In the genomic region with DNA sequence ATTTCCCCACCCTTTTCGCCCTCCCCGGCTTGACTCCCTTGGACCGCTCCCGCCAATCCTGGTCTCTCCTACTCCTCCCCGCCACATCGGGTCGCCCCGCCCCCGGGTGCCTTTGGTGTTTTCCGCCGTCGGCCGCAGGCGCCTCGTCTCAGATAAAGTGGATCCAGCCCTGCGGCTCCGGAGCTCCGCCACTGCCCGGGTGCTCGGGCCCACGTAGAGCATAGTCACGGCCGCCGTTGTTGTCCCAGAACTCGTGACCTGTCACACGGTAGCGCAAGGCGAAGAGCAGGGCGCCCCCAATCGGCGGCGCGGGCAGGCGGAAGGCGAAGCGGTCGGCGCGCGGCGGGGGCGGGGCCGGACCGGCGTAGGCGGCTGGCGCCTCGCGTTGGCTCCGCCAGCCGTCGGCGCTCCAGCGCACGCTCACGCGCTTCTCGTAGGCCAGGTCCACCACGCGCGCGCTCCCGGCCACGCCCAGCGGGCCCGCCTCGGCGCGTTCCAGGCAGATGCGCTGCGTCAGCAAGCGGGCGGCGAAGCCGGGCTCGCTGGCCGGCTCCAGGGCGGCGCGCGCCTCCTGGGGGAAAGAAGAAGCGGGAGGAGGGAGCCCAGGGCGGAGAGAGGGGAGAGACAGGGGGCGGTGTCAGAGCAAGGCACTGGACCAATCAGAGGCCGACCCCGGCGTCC, we compare ENCODE assay signal across 8 cellular contexts. TPM values are rescaled to one million over a fixed set of nuclear protein-coding genes. Genes with fewer than 3 reads are reported as not detected.
A peak's percentile ranks its signal among the peaks of the same experiment; 100 is the strongest.
DNase-seq lines count a peak whose midpoint lies in the region; ATAC-seq, FAIRE-seq and TF ChIP-seq lines count a peak whose summit lies in the region.

No MANE protein-coding gene starts in this region.

- H2AFZ ChIP-seq in HepG2 (ENCODE audit: low read length): no peak overlapping the region

- CTCF ChIA-PET in HepG2 (lab: Yijun Ruan, JAX; ENCODE audit: low intra/inter-chr PET ratio, low total read pairs): interaction anchor here (1.3 to 2.3 kb wide), 3 partner anchors 20 to 232 kb away, joined by 3 to 12 read pairs (median 7); a partner anchor contains a TSS

- TF ChIP-seq RAD21 in HepG2 (CRISPR knock-in tag; IDR thresholded peaks at IDR 0.05): peak; percentile 87

- TF ChIP-seq CTCF in coronary artery (IDR thresholded peaks at IDR 0.05) (peak; percentile 45), HepG2 (CRISPR knock-in tag; IDR thresholded peaks at IDR 0.05) (peak; percentile 92)

- TF ChIP-seq POLR2A in HepG2 (IDR thresholded peaks at IDR 0.05; ENCODE audit: insufficient read depth in 1 of 2, low read depth in 2 of 2, low read length in 2 of 2): no peak

- FAIRE-seq in HepG2 (lab: Jason Lieb, UNC): peak; percentile 75

- peaks cover 3% of the 10 kb centered on the region in 2 experiments; a peak in 1 of 5 replicates for H3K36me3 ChIP-seq in HepG2 (replicated peaks in 1 of 2; ENCODE audit: control insufficient read depth in 1 of 2, insufficient read depth in 2 of 2, low read length in 2 of 2)

- peak overlapping the region; percentile 92 for H3K4me3 ChIP-seq in coronary artery
- H3K4me3 ChIP-seq in HepG2 (replicated peaks in 1 of 3; ENCODE audit: insufficient read depth in 1 of 3, low read depth in 2 of 3, low read length in 3 of 3): peak overlapping the region; percentile 67 to 88 (median 75)

- POLR2A ChIA-PET in HepG2 (lab: Yijun Ruan, JAX): interaction anchor here (0.5 to 18.7 kb wide), 37 partner anchors 9 to 1790 kb away, joined by 3 to 1053 read pairs (median 5); a partner anchor contains a TSS

- 1% methylated on average over 62 of the region's 87 CpGs for WGBS in HepG2 (ENCODE audit: low lambda C conversion rate)

- no TSS peak for BruUV-seq in HepG2 (replicated peaks; lab: Mats Ljungman, UMichigan)

- H3K9ac ChIP-seq in HepG2 (ENCODE audit: insufficient read depth, low read depth, low read length): peak overlapping the region; percentile 82

- peak overlapping the region; percentile 99 for H3K27ac Mint-ChIP-seq in activated CD4-positive, alpha-beta T cell treated with anti-CD3 and anti-CD28 coated beads, Interleukin-2, amount 10 ng/mL, durations not matched to agents 24 days and 14 days

- H3K4me1 ChIP-seq in HepG2 (ENCODE audit: insufficient read depth, low read length): peaks cover 57% of the 10 kb centered on the region

- H3K27ac ChIP-seq in coronary artery: peak overlapping the region; percentile 97 to 100
- peak overlapping the region; percentile 91 for H3K27ac ChIP-seq in HepG2 (ENCODE audit: extremely low read length, insufficient read depth, low read length)

- H3K27me3 ChIP-seq in HepG2 (ENCODE audit: control insufficient read depth in 1 of 2, insufficient read depth in 2 of 2, low read length in 2 of 2): no peaks in the 10 kb centered on the region; a peak in 1 of 5 replicates

- H3K27me3 Mint-ChIP-seq in activated CD4-positive, alpha-beta T cell treated with anti-CD3 and anti-CD28 coated beads, Interleukin-2, amount 10 ng/mL, durations not matched to agents 24 days and 14 days: peaks cover 6% of the 10 kb centered on the region

- in situ Hi-C loops in HepG2 (cut with HindIII; ENCODE audit: extremely low pct_ligation_motif_present, low pct_unique_long_range_greater_than_20kb): loop anchor here (25.0 kb wide), 1 partner anchor 836 kb away; a partner anchor contains a TSS

- peaks cover 22% of the 10 kb centered on the region for H3K36me3 Mint-ChIP-seq in activated CD4-positive, alpha-beta T cell treated with anti-CD3 and anti-CD28 coated beads, Interleukin-2, amount 10 ng/mL, durations not matched to agents 24 days and 14 days (ENCODE audit: low read depth)

- peaks cover 30% of the 10 kb centered on the region for H3K4me1 Mint-ChIP-seq in activated CD4-positive, alpha-beta T cell treated with anti-CD3 and anti-CD28 coated beads, Interleukin-2, amount 10 ng/mL, durations not matched to agents 24 days and 14 days

- H3K79me2 ChIP-seq in HepG2 (ENCODE audit: insufficient read depth, low read length): peaks cover 4% of the 10 kb centered on the region

- H3K4me3 Mint-ChIP-seq in activated CD4-positive, alpha-beta T cell treated with anti-CD3 and anti-CD28 coated beads, Interleukin-2, amount 10 ng/mL, durations not matched to agents 24 days and 14 days: peak overlapping the region; percentile 98

- ATAC-seq in GM19324 (IDR thresholded peaks at IDR 0.05; ENCODE audit: low FRiP score, unreplicated experiment): peak; percentile 87
- ATAC-seq in HG03460 (IDR thresholded peaks at IDR 0.05; ENCODE audit: unreplicated experiment): peak; percentile 72
- ATAC-seq in HepG2: peak; percentile 87

- H3K9me3 Mint-ChIP-seq in activated CD4-positive, alpha-beta T cell treated with anti-CD3 and anti-CD28 coated beads, Interleukin-2, amount 10 ng/mL, durations not matched to agents 24 days and 14 days: no peaks in the 10 kb centered on the region

- peak overlapping the region; percentile 99 for H3K4me2 ChIP-seq in HepG2 (ENCODE audit: low read depth, low read length)

- no peaks in the 10 kb centered on the region for H3K9me3 ChIP-seq in HepG2 (ENCODE audit: low read length)

- no peaks in the 10 kb centered on the region for H4K20me1 ChIP-seq in HepG2 (ENCODE audit: insufficient read depth, low read length)

- intact Hi-C loops in activated CD4-positive, alpha-beta T cell treated with anti-CD3 and anti-CD28 coated beads, Interleukin-2, amount 10 ng/mL, durations not matched to agents 24 days and 14 days (cut with micrococcal nuclease): loop anchor here (1.0 to 5.0 kb wide), 5 partner anchors 15 to 374 kb away; a partner anchor contains a TSS
- intact Hi-C loops in HepG2 (cut with micrococcal nuclease; ENCODE audit: unreplicated experiment): loop anchor here (1.0 to 10.0 kb wide), 5 partner anchors 15 to 993 kb away; a partner anchor contains a TSS

- TF ChIP-seq EP300 in HepG2 (IDR thresholded peaks at IDR 0.05; ENCODE audit: low read depth in 2 of 2, low read length in 2 of 2) (peak in 1 of 2 experiments; percentile 54; a peak in 2 of 4 replicates), HepG2 (CRISPR knock-in tag; IDR thresholded peaks at IDR 0.05; ENCODE audit: borderline replicate concordance) (peak; percentile 79)

- DNase-seq in C1 segment of cervical spinal cord (lab: John Stamatoyannopoulos, UW) (peak; percentile 87 to 100 (median 99)), NCI-H524 (lab: John Stamatoyannopoulos, UW) (peak; percentile 99 to 100), coronary artery (ENCODE audit: low spot score) (peak; percentile 99), HepG2 (ENCODE audit: low spot score) (peak; percentile 100)
- peak; percentile 100 for DNase-seq in activated CD4-positive, alpha-beta T cell treated with anti-CD3 and anti-CD28 coated beads, Interleukin-2, amount 10 ng/mL, durations not matched to agents 24 days and 14 days
- peak; percentile 96 to 97 for DNase-seq in stimulated activated CD4-positive, alpha-beta T cell treated with anti-CD3 and anti-CD28 coated beads, Interleukin-2, amount 100 ng/mL, for 48 hours

RNA-seq across cellular contexts. Expression of a gene that starts 1.2 kb away (rescaled TPM):
- 21.3 and 23.3 TPM in 2 replicates for total RNA-seq in activated CD4-positive, alpha-beta T cell treated with anti-CD3 and anti-CD28 coated beads, Interleukin-2, amount 10 ng/mL, durations not matched to agents 24 days and 14 days
- total RNA-seq in HepG2 (2016; rRNA removed; fragmentation: Illumina TruSeq; extraction: Trizol): 8.3 and 16.5 TPM in 2 replicates
- total RNA-seq in HepG2 (2016; cell fraction: cytosol; rRNA removed; fragmentation: Illumina TruSeq; extraction: Trizol; ENCODE audit: low read depth): 2.5 and 3.0 TPM in 2 replicates
- total RNA-seq in HepG2 (2016; cell fraction: insoluble cytoplasmic fraction; rRNA removed; fragmentation: Illumina TruSeq; extraction: Trizol): 8.0 and 15.9 TPM in 2 replicates
- 7.4 and 8.8 TPM in 2 replicates for total RNA-seq in HepG2 (2016; cell fraction: membrane; rRNA removed; fragmentation: Illumina TruSeq; extraction: Trizol)
- total RNA-seq in HepG2 (2016; cell fraction: nucleus; rRNA removed; fragmentation: Illumina TruSeq; extraction: Trizol): 19.8 and 23.1 TPM in 2 replicates
- 22.5 and 26.5 TPM in 2 replicates for polyA plus RNA-seq in HepG2 (2011; rRNA removed)
- polyA plus RNA-seq in HepG2 (2011; cell fraction: cytosol; rRNA removed): 7.4 and 8.8 TPM in 2 replicates
- 76.6 and 82.6 TPM in 2 replicates for polyA plus RNA-seq in HepG2 (2011; cell fraction: nucleus; rRNA removed)
- polyA plus RNA-seq in HepG2 (2012): 17.5 and 26.4 TPM in 2 replicates
- 3.7 and 5.1 TPM in 2 replicates for polyA plus RNA-seq in HepG2 (2016; cell fraction: cytosol; fragmentation: Illumina TruSeq; extraction: Trizol; ENCODE audit: low read depth)
- 11.7 and 14.7 TPM in 2 replicates for polyA plus RNA-seq in HepG2 (2016; cell fraction: insoluble cytoplasmic fraction; fragmentation: Illumina TruSeq; extraction: Trizol; ENCODE audit: low read depth)
- 7.2 and 7.4 TPM in 2 replicates for polyA plus RNA-seq in HepG2 (2016; cell fraction: membrane; fragmentation: Illumina TruSeq; extraction: Trizol; ENCODE audit: low read depth)
- polyA plus RNA-seq in HepG2 (2016; cell fraction: nucleus; fragmentation: Illumina TruSeq; extraction: Trizol; ENCODE audit: insufficient read depth, low read depth): 47.6 and 61.8 TPM in 2 replicates
- polyA minus RNA-seq in HepG2 (2011; rRNA and poly(A)+ RNA removed; ENCODE audit: low replicate concordance): 10.2 and 19.7 TPM in 2 replicates
- polyA minus RNA-seq in HepG2 (2011; cell fraction: cytosol; rRNA and poly(A)+ RNA removed): 2.6 and 4.5 TPM in 2 replicates
- polyA minus RNA-seq in HepG2 (2011; cell fraction: nucleus; rRNA and poly(A)+ RNA removed): 55.5 and 56.2 TPM in 2 replicates

RNA-seq across cellular contexts. Expression of a gene that starts 5.2 kb away (rescaled TPM):
- total RNA-seq in activated CD4-positive, alpha-beta T cell treated with anti-CD3 and anti-CD28 coated beads, Interleukin-2, amount 10 ng/mL, durations not matched to agents 24 days and 14 days: 5.6 and 5.7 TPM in 2 replicates
- 26.6 and 28.1 TPM in 2 replicates for total RNA-seq in HepG2 (2016; rRNA removed; fragmentation: Illumina TruSeq; extraction: Trizol)
- total RNA-seq in HepG2 (2016; cell fraction: cytosol; rRNA removed; fragmentation: Illumina TruSeq; extraction: Trizol; ENCODE audit: low read depth): 5.8 and 7.1 TPM in 2 replicates
- 23.5 and 29.8 TPM in 2 replicates for total RNA-seq in HepG2 (2016; cell fraction: insoluble cytoplasmic fraction; rRNA removed; fragmentation: Illumina TruSeq; extraction: Trizol)
- 24.4 and 25.0 TPM in 2 replicates for total RNA-seq in HepG2 (2016; cell fraction: membrane; rRNA removed; fragmentation: Illumina TruSeq; extraction: Trizol)
- 38.0 and 39.0 TPM in 2 replicates for total RNA-seq in HepG2 (2016; cell fraction: nucleus; rRNA removed; fragmentation: Illumina TruSeq; extraction: Trizol)
- 49.8 and 58.5 TPM in 2 replicates for polyA plus RNA-seq in HepG2 (2011; rRNA removed)
- polyA plus RNA-seq in HepG2 (2011; cell fraction: cytosol; rRNA removed): 47.5 and 52.5 TPM in 2 replicates
- 125 and 134 TPM in 2 replicates for polyA plus RNA-seq in HepG2 (2011; cell fraction: nucleus; rRNA removed)
- polyA plus RNA-seq in HepG2 (2012): 58.4 and 61.4 TPM in 2 replicates
- polyA plus RNA-seq in HepG2 (2016; cell fraction: cytosol; fragmentation: Illumina TruSeq; extraction: Trizol; ENCODE audit: low read depth): 5.0 and 5.6 TPM in 2 replicates
- 24.9 and 26.1 TPM in 2 replicates for polyA plus RNA-seq in HepG2 (2016; cell fraction: insoluble cytoplasmic fraction; fragmentation: Illumina TruSeq; extraction: Trizol; ENCODE audit: low read depth)
- 16.9 and 17.1 TPM in 2 replicates for polyA plus RNA-seq in HepG2 (2016; cell fraction: membrane; fragmentation: Illumina TruSeq; extraction: Trizol; ENCODE audit: low read depth)
- polyA plus RNA-seq in HepG2 (2016; cell fraction: nucleus; fragmentation: Illumina TruSeq; extraction: Trizol; ENCODE audit: insufficient read depth, low read depth): 62.1 and 68.2 TPM in 2 replicates
- polyA minus RNA-seq in HepG2 (2011; rRNA and poly(A)+ RNA removed; ENCODE audit: low replicate concordance): 14.9 and 41.6 TPM in 2 replicates
- polyA minus RNA-seq in HepG2 (2011; cell fraction: cytosol; rRNA and poly(A)+ RNA removed): 15.1 and 17.5 TPM in 2 replicates
- 64.5 and 72.0 TPM in 2 replicates for polyA minus RNA-seq in HepG2 (2011; cell fraction: nucleus; rRNA and poly(A)+ RNA removed)

RNA-seq across cellular contexts. Expression of a gene that starts 15.5 kb away (rescaled TPM):
- 12.9 and 13.5 TPM in 2 replicates for total RNA-seq in activated CD4-positive, alpha-beta T cell treated with anti-CD3 and anti-CD28 coated beads, Interleukin-2, amount 10 ng/mL, durations not matched to agents 24 days and 14 days
- total RNA-seq in HepG2 (2016; rRNA removed; fragmentation: Illumina TruSeq; extraction: Trizol): 13.6 and 14.5 TPM in 2 replicates
- total RNA-seq in HepG2 (2016; cell fraction: cytosol; rRNA removed; fragmentation: Illumina TruSeq; extraction: Trizol; ENCODE audit: low read depth): 11.3 and 13.1 TPM in 2 replicates
- 10.5 and 16.1 TPM in 2 replicates for total RNA-seq in HepG2 (2016; cell fraction: insoluble cytoplasmic fraction; rRNA removed; fragmentation: Illumina TruSeq; extraction: Trizol)
- 14.8 and 16.4 TPM in 2 replicates for total RNA-seq in HepG2 (2016; cell fraction: membrane; rRNA removed; fragmentation: Illumina TruSeq; extraction: Trizol)
- 10.9 and 15.9 TPM in 2 replicates for total RNA-seq in HepG2 (2016; cell fraction: nucleus; rRNA removed; fragmentation: Illumina TruSeq; extraction: Trizol)
- 31.8 and 35.0 TPM in 2 replicates for polyA plus RNA-seq in HepG2 (2011; rRNA removed)
- 26.7 and 26.8 TPM in 2 replicates for polyA plus RNA-seq in HepG2 (2011; cell fraction: cytosol; rRNA removed)
- polyA plus RNA-seq in HepG2 (2011; cell fraction: nucleus; rRNA removed): 13.9 and 15.8 TPM in 2 replicates
- polyA plus RNA-seq in HepG2 (2012): 11.3 and 15.2 TPM in 2 replicates
- polyA plus RNA-seq in HepG2 (2016; cell fraction: cytosol; fragmentation: Illumina TruSeq; extraction: Trizol; ENCODE audit: low read depth): 29.8 and 33.7 TPM in 2 replicates
- polyA plus RNA-seq in HepG2 (2016; cell fraction: insoluble cytoplasmic fraction; fragmentation: Illumina TruSeq; extraction: Trizol; ENCODE audit: low read depth): 16.7 and 23.2 TPM in 2 replicates
- 23.7 and 26.4 TPM in 2 replicates for polyA plus RNA-seq in HepG2 (2016; cell fraction: membrane; fragmentation: Illumina TruSeq; extraction: Trizol; ENCODE audit: low read depth)
- 20.7 and 24.1 TPM in 2 replicates for polyA plus RNA-seq in HepG2 (2016; cell fraction: nucleus; fragmentation: Illumina TruSeq; extraction: Trizol; ENCODE audit: insufficient read depth, low read depth)
- 56.0 and 72.1 TPM in 2 replicates for polyA minus RNA-seq in HepG2 (2011; rRNA and poly(A)+ RNA removed; ENCODE audit: low replicate concordance)
- polyA minus RNA-seq in HepG2 (2011; cell fraction: cytosol; rRNA and poly(A)+ RNA removed): 22.0 and 25.8 TPM in 2 replicates
- polyA minus RNA-seq in HepG2 (2011; cell fraction: nucleus; rRNA and poly(A)+ RNA removed): 19.6 and 28.8 TPM in 2 replicates

RNA-seq across cellular contexts. Expression of a gene that starts 19.8 kb away (rescaled TPM):
- 277 and 278 TPM in 2 replicates for total RNA-seq in activated CD4-positive, alpha-beta T cell treated with anti-CD3 and anti-CD28 coated beads, Interleukin-2, amount 10 ng/mL, durations not matched to agents 24 days and 14 days
- 173 and 233 TPM in 2 replicates for total RNA-seq in HepG2 (2016; rRNA removed; fragmentation: Illumina TruSeq; extraction: Trizol)
- total RNA-seq in HepG2 (2016; cell fraction: cytosol; rRNA removed; fragmentation: Illumina TruSeq; extraction: Trizol; ENCODE audit: low read depth): 164 and 170 TPM in 2 replicates
- total RNA-seq in HepG2 (2016; cell fraction: insoluble cytoplasmic fraction; rRNA removed; fragmentation: Illumina TruSeq; extraction: Trizol): 151 and 261 TPM in 2 replicates
- 240 and 258 TPM in 2 replicates for total RNA-seq in HepG2 (2016; cell fraction: membrane; rRNA removed; fragmentation: Illumina TruSeq; extraction: Trizol)
- 233 and 257 TPM in 2 replicates for total RNA-seq in HepG2 (2016; cell fraction: nucleus; rRNA removed; fragmentation: Illumina TruSeq; extraction: Trizol)
- 524 and 560 TPM in 2 replicates for polyA plus RNA-seq in HepG2 (2011; rRNA removed)
- 223 and 254 TPM in 2 replicates for polyA plus RNA-seq in HepG2 (2011; cell fraction: cytosol; rRNA removed)
- polyA plus RNA-seq in HepG2 (2011; cell fraction: nucleus; rRNA removed): 1,653 and 1,890 TPM in 2 replicates
- 250 and 273 TPM in 2 replicates for polyA plus RNA-seq in HepG2 (2012)
- 203 and 217 TPM in 2 replicates for polyA plus RNA-seq in HepG2 (2016; cell fraction: cytosol; fragmentation: Illumina TruSeq; extraction: Trizol; ENCODE audit: low read depth)
- 267 and 292 TPM in 2 replicates for polyA plus RNA-seq in HepG2 (2016; cell fraction: insoluble cytoplasmic fraction; fragmentation: Illumina TruSeq; extraction: Trizol; ENCODE audit: low read depth)
- 282 and 307 TPM in 2 replicates for polyA plus RNA-seq in HepG2 (2016; cell fraction: membrane; fragmentation: Illumina TruSeq; extraction: Trizol; ENCODE audit: low read depth)
- 742 and 751 TPM in 2 replicates for polyA plus RNA-seq in HepG2 (2016; cell fraction: nucleus; fragmentation: Illumina TruSeq; extraction: Trizol; ENCODE audit: insufficient read depth, low read depth)
- polyA minus RNA-seq in HepG2 (2011; rRNA and poly(A)+ RNA removed; ENCODE audit: low replicate concordance): 87.7 and 98.1 TPM in 2 replicates
- 48.4 and 51.4 TPM in 2 replicates for polyA minus RNA-seq in HepG2 (2011; cell fraction: cytosol; rRNA and poly(A)+ RNA removed)
- 305 and 331 TPM in 2 replicates for polyA minus RNA-seq in HepG2 (2011; cell fraction: nucleus; rRNA and poly(A)+ RNA removed)

RNA-seq across cellular contexts. Expression of a gene that starts 51.3 kb away (rescaled TPM):
- 2.0 and 2.3 TPM in 2 replicates for total RNA-seq in activated CD4-positive, alpha-beta T cell treated with anti-CD3 and anti-CD28 coated beads, Interleukin-2, amount 10 ng/mL, durations not matched to agents 24 days and 14 days
- 0.48 and 0.95 TPM in 2 replicates for total RNA-seq in HepG2 (2016; rRNA removed; fragmentation: Illumina TruSeq; extraction: Trizol)
- 0.30 TPM in 1 of 2 replicates, not detected in the other for total RNA-seq in HepG2 (2016; cell fraction: cytosol; rRNA removed; fragmentation: Illumina TruSeq; extraction: Trizol; ENCODE audit: low read depth)
- total RNA-seq in HepG2 (2016; cell fraction: insoluble cytoplasmic fraction; rRNA removed; fragmentation: Illumina TruSeq; extraction: Trizol): 0.21 and 0.91 TPM in 2 replicates
- total RNA-seq in HepG2 (2016; cell fraction: membrane; rRNA removed; fragmentation: Illumina TruSeq; extraction: Trizol): 0.12 and 0.31 TPM in 2 replicates
- total RNA-seq in HepG2 (2016; cell fraction: nucleus; rRNA removed; fragmentation: Illumina TruSeq; extraction: Trizol): 1.2 TPM in 2 replicates
- 1.1 and 1.8 TPM in 2 replicates for polyA plus RNA-seq in HepG2 (2011; rRNA removed)
- 0.69 and 0.98 TPM in 2 replicates for polyA plus RNA-seq in HepG2 (2011; cell fraction: cytosol; rRNA removed)
- polyA plus RNA-seq in HepG2 (2011; cell fraction: nucleus; rRNA removed): 9.4 and 11.6 TPM in 2 replicates
- polyA plus RNA-seq in HepG2 (2012): 1.7 and 2.3 TPM in 2 replicates
- polyA plus RNA-seq in HepG2 (2016; cell fraction: cytosol; fragmentation: Illumina TruSeq; extraction: Trizol; ENCODE audit: low read depth): 0.12 and 0.14 TPM in 2 replicates
- polyA plus RNA-seq in HepG2 (2016; cell fraction: insoluble cytoplasmic fraction; fragmentation: Illumina TruSeq; extraction: Trizol; ENCODE audit: low read depth): 0.27 and 0.67 TPM in 2 replicates
- 0.16 and 0.19 TPM in 2 replicates for polyA plus RNA-seq in HepG2 (2016; cell fraction: membrane; fragmentation: Illumina TruSeq; extraction: Trizol; ENCODE audit: low read depth)
- 3.6 and 3.8 TPM in 2 replicates for polyA plus RNA-seq in HepG2 (2016; cell fraction: nucleus; fragmentation: Illumina TruSeq; extraction: Trizol; ENCODE audit: insufficient read depth, low read depth)
- 3.1 TPM in 1 of 2 replicates, not detected in the other for polyA minus RNA-seq in HepG2 (2011; rRNA and poly(A)+ RNA removed; ENCODE audit: low replicate concordance)
- polyA minus RNA-seq in HepG2 (2011; cell fraction: cytosol; rRNA and poly(A)+ RNA removed): 0.59 and 1.5 TPM in 2 replicates
- polyA minus RNA-seq in HepG2 (2011; cell fraction: nucleus; rRNA and poly(A)+ RNA removed): 0.99 and 1.9 TPM in 2 replicates

Comparison
In these comparisons a context has a peak if more than half of its experiments do, and no peak if none do; other contexts are left out.
1. Peak in every context shown above with its lines: DNase-seq, ATAC-seq, H3K4me3 ChIP-seq and H3K27ac ChIP-seq.